ENCODE assay signal across 9 cellular contexts in genomic region chr17:44346064-44346844, GRCh38. TPM values are rescaled to one million over a fixed set of nuclear protein-coding genes. Genes with fewer than 3 reads are reported as not detected.
A peak's percentile ranks its signal among the peaks of the same experiment; 100 is the strongest.
DNase-seq lines count a peak whose midpoint lies in the region; ATAC-seq, FAIRE-seq and TF ChIP-seq lines count a peak whose summit lies in the region.
"Had no signal": no experiment of that assay in that cellular context is flagged by ENCODE, and none has a peak within 500 bp of the region (broad histone marks: within the 10 kb centered on the region; RNA-seq: fewer than 3 reads in every experiment).

No MANE protein-coding gene starts in this region.

- TF ChIP-seq POLR2A in H54 (IDR thresholded peaks at IDR 0.05; ENCODE audit: low read depth, low read length) = no peak

- no peaks in the 10 kb centered on the region for H3K27me3 ChIP-seq in CD4-positive, alpha-beta memory T cell (ENCODE audit: insufficient read depth, low read length)
- H3K27me3 ChIP-seq in NT2/D1 (ENCODE audit: insufficient read depth, insufficient read length) (peaks cover 29% of the 10 kb centered on the region), endodermal cell (ENCODE audit: control insufficient read depth, insufficient read depth, low read length, poor library complexity, severe bottlenecking) (peaks cover 20% of the 10 kb centered on the region), neutrophil (no peaks in the 10 kb centered on the region)

- H3K27ac ChIP-seq in CD4-positive, alpha-beta memory T cell (ENCODE audit: low read depth, low read length) = no peak overlapping the region
- H3K27ac ChIP-seq in endodermal cell (ENCODE audit: low read depth, low read length) = no peak overlapping the region
- peak overlapping the region; percentile 93 for H3K27ac ChIP-seq in neutrophil

- no peak for DNase-seq in CD4-positive, alpha-beta memory T cell
- no peak for DNase-seq in NT2/D1 (ENCODE audit: low read depth, low spot score)
- no peak for DNase-seq in endodermal cell
- no peak for DNase-seq in activated effector memory CD4-positive, alpha-beta T cell treated with anti-CD3 and anti-CD28 coated beads, Interleukin-2, amount 50 U/mL, for 16 hours
- no peak for DNase-seq in cerebellar cortex (ENCODE audit: low spot score)
- DNase-seq in H54 (ENCODE audit: insufficient read length, low spot score) = no peak

- peaks cover 13 to 31% (median 22%) of the 10 kb centered on the region in 4 donors for H3K4me1 Mint-ChIP-seq in CD4-positive, alpha-beta memory T cell
- peaks cover 9% of the 10 kb centered on the region for H3K4me1 Mint-ChIP-seq in endodermal cell

- POLR2A ChIA-PET in CD4-positive, alpha-beta memory T cell (lab: Charles Lee; ENCODE audit: partially characterized antibody) = interaction anchor here (0.7 to 2.2 kb wide), 16 partner anchors 8 to 148 kb away, joined by 3 to 22 read pairs (median 6); partner anchors contain the start of genes RUNDC3A and UBTF

- no peak for FAIRE-seq in H54 (lab: Jason Lieb, UNC)

- H3K4me3 Mint-ChIP-seq in CD4-positive, alpha-beta memory T cell = peak overlapping the region; percentile 90 to 97 (median 92)
- H3K4me3 Mint-ChIP-seq in endodermal cell = peak overlapping the region; percentile 85

- H3K36me3 Mint-ChIP-seq in CD4-positive, alpha-beta memory T cell = peaks cover 0 to 10% of the 10 kb centered on the region in 2 donors
- peaks cover 5% of the 10 kb centered on the region for H3K36me3 Mint-ChIP-seq in endodermal cell (ENCODE audit: low read depth)

- no peaks in the 10 kb centered on the region for H3K36me3 ChIP-seq in CD4-positive, alpha-beta memory T cell (ENCODE audit: insufficient read depth, low read length)
- peaks cover 28% of the 10 kb centered on the region for H3K36me3 ChIP-seq in NT2/D1 (ENCODE audit: insufficient read depth, insufficient read length, low read length)
- H3K36me3 ChIP-seq in endodermal cell (ENCODE audit: control insufficient read depth, insufficient read depth, low read length) = peaks cover 4% of the 10 kb centered on the region
- H3K36me3 ChIP-seq in neutrophil = peaks cover 27% of the 10 kb centered on the region

- CTCF ChIA-PET in CD4-positive, alpha-beta memory T cell (lab: Charles Lee; ENCODE audit: partially characterized antibody) = interaction anchor here (0.7 to 3.6 kb wide), 19 partner anchors 8 to 205 kb away, joined by 3 to 41 read pairs (median 6); partner anchors contain the start of genes FAM171A2, HROB and TMUB2

- intact Hi-C loops in CD4-positive, alpha-beta memory T cell (cut with micrococcal nuclease) = no loop called here

- peak overlapping the region; percentile 90 to 97 for H3K4me3 ChIP-seq in CD4-positive, alpha-beta memory T cell (ENCODE audit: low read length in 2 of 2)
- H3K4me3 ChIP-seq in NT2/D1 (ENCODE audit: insufficient read length, low read depth) (peak overlapping the region; percentile 94), endodermal cell (ENCODE audit: low read length) (peak overlapping the region; percentile 97), neutrophil (ENCODE audit: low read depth in 1 of 2, low read length in 1 of 2) (peak overlapping the region; percentile 74 to 93)

- no peaks in the 10 kb centered on the region for H3K9me3 ChIP-seq in CD4-positive, alpha-beta memory T cell (ENCODE audit: control insufficient read depth in 1 of 2, low read length in 2 of 2)
- no peaks in the 10 kb centered on the region for H3K9me3 ChIP-seq in NT2/D1 (ENCODE audit: insufficient read depth, low read length)
- no peaks in the 10 kb centered on the region for H3K9me3 ChIP-seq in endodermal cell (ENCODE audit: control insufficient read depth, low read length)
- no peaks in the 10 kb centered on the region for H3K9me3 ChIP-seq in neutrophil

- no peaks in the 10 kb centered on the region for H3K9me3 Mint-ChIP-seq in CD4-positive, alpha-beta memory T cell
- no peaks in the 10 kb centered on the region for H3K9me3 Mint-ChIP-seq in endodermal cell

- H3K9ac ChIP-seq in NT2/D1 (ENCODE audit: insufficient read length, low read depth) (peak overlapping the region; percentile 53), endodermal cell (ENCODE audit: extremely low read depth, low read length, poor library complexity, severe bottlenecking) (no peak overlapping the region)

- TF ChIP-seq CTCF in endodermal cell (conservative IDR thresholded peaks at IDR 0.05) (no peak), neutrophil (IDR thresholded peaks at IDR 0.05) (peak; percentile 10)

- no peak for ATAC-seq in HG02759 (IDR thresholded peaks at IDR 0.05; ENCODE audit: unreplicated experiment)

- no peaks in the 10 kb centered on the region for H3K27me3 Mint-ChIP-seq in CD4-positive, alpha-beta memory T cell
- peaks cover 30% of the 10 kb centered on the region for H3K27me3 Mint-ChIP-seq in endodermal cell (ENCODE audit: insufficient read depth)

- WGBS in endodermal cell (ENCODE audit: insufficient coverage in 1 of 2, insufficient read length in 1 of 2), 2 experiments = 84 to 86% methylated on average over 9 to 13 of the region's 13 CpGs

- H3K27ac Mint-ChIP-seq in CD4-positive, alpha-beta memory T cell = peak overlapping the region in 5 of 7 donors; percentile 69 to 88 (median 81)
- peak overlapping the region; percentile 94 for H3K27ac Mint-ChIP-seq in endodermal cell

- peaks cover 10% of the 10 kb centered on the region for H3K4me1 ChIP-seq in CD4-positive, alpha-beta memory T cell (ENCODE audit: insufficient read depth, low read length)
- H3K4me1 ChIP-seq in NT2/D1 (ENCODE audit: insufficient read depth, insufficient read length) (peaks cover 6% of the 10 kb centered on the region), endodermal cell (ENCODE audit: control insufficient read depth, insufficient read depth, low read length) (no peaks in the 10 kb centered on the region), neutrophil (ENCODE audit: control insufficient read depth in 1 of 2, insufficient read depth in 1 of 2, low read depth in 1 of 2, low read length in 1 of 2) (peaks cover 84 to 87% of the 10 kb centered on the region in 2 experiments)

RNA-seq across cellular contexts. Expression of gene GRN, which starts 1.2 kb away (rescaled TPM):
- 10 to 100 TPM; 49.5 to 50.0 TPM for total RNA-seq in CD4-positive, alpha-beta memory T cell
- polyA plus RNA-seq in CD4-positive, alpha-beta memory T cell = 10 to 100 TPM; 45.9 to 69.2 TPM
- 100 to 1,000 TPM; 178 to 205 TPM for total RNA-seq in endodermal cell
- polyA plus RNA-seq in endodermal cell (2013, experiment 1 of 2) = 96.8 TPM
- 86.7 TPM for polyA plus RNA-seq in endodermal cell (2013, experiment 2 of 2)

RNA-seq across cellular contexts. Expression of gene FAM171A2, which starts 17.4 kb away (rescaled TPM):
- total RNA-seq in CD4-positive, alpha-beta memory T cell = under 1 TPM; 0.52 to 0.72 TPM
- polyA plus RNA-seq in CD4-positive, alpha-beta memory T cell = under 1 TPM in 1 of 2 donors, not detected in 1; 0.13 TPM
- total RNA-seq in endodermal cell = 10 to 100 TPM; 45.7 to 51.9 TPM
- 48.1 TPM for polyA plus RNA-seq in endodermal cell (2013, experiment 1 of 2)
- polyA plus RNA-seq in endodermal cell (2013, experiment 2 of 2) = 43.2 TPM

RNA-seq across cellular contexts. Expression of gene SLC25A39, which starts 21.6 kb away (rescaled TPM):
- total RNA-seq in CD4-positive, alpha-beta memory T cell = 10 to 100 TPM; 91.2 to 94.4 TPM
- polyA plus RNA-seq in CD4-positive, alpha-beta memory T cell = 100 to 1,000 TPM; 116 to 140 TPM
- total RNA-seq in endodermal cell = 100 to 1,000 TPM; 191 to 201 TPM
- polyA plus RNA-seq in endodermal cell (2013, experiment 1 of 2) = 87.4 TPM
- 82.3 TPM for polyA plus RNA-seq in endodermal cell (2013, experiment 2 of 2)

RNA-seq across cellular contexts. Expression of gene RUNDC3A, which starts 37.9 kb away (rescaled TPM):
- total RNA-seq in CD4-positive, alpha-beta memory T cell = under 1 TPM in 1 of 2 experiments, not detected in 1; 0.19 TPM
- polyA plus RNA-seq in CD4-positive, alpha-beta memory T cell = under 1 TPM in 1 of 2 donors, not detected in 1; 0.28 TPM
- total RNA-seq in endodermal cell = 1 to 10 TPM; 1.0 to 2.1 TPM
- polyA plus RNA-seq in endodermal cell (2013, experiment 1 of 2) = 21.7 TPM
- polyA plus RNA-seq in endodermal cell (2013, experiment 2 of 2) = 15.4 TPM
- total RNA-seq: NCI-H460 had no signal

RNA-seq across cellular contexts. Expression of gene ITGA2B, which starts 43.2 kb away (rescaled TPM):
- total RNA-seq in CD4-positive, alpha-beta memory T cell = 1 to 10 TPM in 1 of 2 experiments, under 1 TPM in 1; 0.44 to 1.0 TPM
- polyA plus RNA-seq in CD4-positive, alpha-beta memory T cell = not detected
- total RNA-seq in endodermal cell = 1 to 10 TPM; 5.2 to 8.5 TPM
- polyA plus RNA-seq in endodermal cell (2013, experiment 1 of 2) = 12.8 TPM
- 10.6 TPM for polyA plus RNA-seq in endodermal cell (2013, experiment 2 of 2)

Comparison
In these comparisons a context has a peak if more than half of its experiments do, and no peak if none do; other contexts are left out.
1. RNA of gene FAM171A2, which starts 17.4 kb away (total RNA-seq): 45.7 to 51.9 TPM in endodermal cell; 0.52 to 0.72 TPM in CD4-positive, alpha-beta memory T cell; every median in the first group is over 10 times any median in the second.
2. Peak in every context shown above with its lines, with median percentiles within 50 percentile points of each other: H3K4me3 ChIP-seq.